ENCODE assay signal across 8 cellular contexts in genomic region chr14:58244556-58245387, GRCh38. TPM values are rescaled to one million over a fixed set of nuclear protein-coding genes. Genes with fewer than 3 reads are reported as not detected.
DNase-seq lines count a peak whose midpoint lies in the region; ATAC-seq and TF ChIP-seq lines count a peak whose summit lies in the region.

Gene PSMA3 (plus strand): TSS chr14:58244843. CDS start chr14:58244921, 78 bp downstream.

- H3K4me3 ChIP-seq in RWPE2 (ENCODE audit: severe bottlenecking) (peak within 1 kb of the TSS; percentile 72), fibroblast of lung (replicated peaks in 1 of 4; ENCODE audit: control extremely low read depth in 1 of 4, insufficient read depth in 1 of 4, low read depth in 3 of 4, low read length in 4 of 4) (peak within 1 kb of the TSS; percentile 84 to 100 (median 98))
- peak within 1 kb of the TSS; percentile 100 for H3K4me3 ChIP-seq in naive thymus-derived CD4-positive, alpha-beta T cell (ENCODE audit: low read length)

- peak within 1 kb of the TSS; percentile 92 for H3K27ac ChIP-seq in RWPE2 (ENCODE audit: poor library complexity, severe bottlenecking)
- peak within 1 kb of the TSS; percentile 97 for H3K27ac ChIP-seq in fibroblast of lung (ENCODE audit: insufficient read depth, low read length)
- peak within 1 kb of the TSS; percentile 86 for H3K27ac ChIP-seq in naive thymus-derived CD4-positive, alpha-beta T cell (ENCODE audit: low read depth, low read length)

- peak within 1 kb of the TSS; percentile 94 for H3K4me3 Mint-ChIP-seq in activated T-helper 2 cell treated with anti-CD3 and anti-CD28 coated beads, Interferon-gamma antibody, Interleukin-2, Interleukin-4, amounts not matched to agents 10 μg/mL and 5 μg/mL and 100 μg/mL, durations not matched to agents 14 hours and 24 hours and 36 hours (ENCODE audit: low read depth)
- H3K4me3 Mint-ChIP-seq in naive thymus-derived CD4-positive, alpha-beta T cell: peak within 1 kb of the TSS; percentile 89 to 99 (median 96)
- peak within 1 kb of the TSS; percentile 96 to 97 for H3K4me3 Mint-ChIP-seq in stimulated activated naive B cell treated with anti-CD40 and anti-IgM and Interleukin-4, amounts not matched to agents 10 μg/mL and 1 μg/mL and 100 μg/mL, for 72 hours

- ATAC-seq in RWPE2 (ENCODE audit: low read depth): peak; percentile 93
- ATAC-seq in naive thymus-derived CD4-positive, alpha-beta T cell: peak; percentile 96
- peak; percentile 93 to 95 for ATAC-seq in stimulated activated naive B cell treated with anti-CD40 and anti-IgM and Interleukin-4, amounts not matched to agents 10 μg/mL and 1 μg/mL and 100 μg/mL, for 72 hours (replicated peaks)

- H3K36me3 ChIP-seq in RWPE2 (ENCODE audit: low read depth) (peaks cover 29% of the 10 kb centered on the region), fibroblast of lung (ENCODE audit: control insufficient read depth, insufficient read depth, low read length) (no peaks in the 10 kb centered on the region)
- H3K36me3 ChIP-seq in naive thymus-derived CD4-positive, alpha-beta T cell (ENCODE audit: control insufficient read depth in 2 of 3, insufficient read depth in 3 of 3, low read length in 3 of 3): peaks cover 0 to 9% (median 0%) of the 10 kb centered on the region in 3 experiments

- POLR2A ChIA-PET in naive thymus-derived CD4-positive, alpha-beta T cell (lab: Charles Lee): interaction anchor here (0.7 to 4.2 kb wide), 18 partner anchors 10 to 1285 kb away, joined by 3 to 63 read pairs (median 4); partner anchors contain the start of genes ACTR10, ARID4A, KIAA0586 and TIMM9

- H3K9ac ChIP-seq in fibroblast of lung (ENCODE audit: insufficient read depth, low read length): peak within 1 kb of the TSS; percentile 95

- peak within 1 kb of the TSS; percentile 96 for H3K27ac Mint-ChIP-seq in activated T-helper 2 cell treated with anti-CD3 and anti-CD28 coated beads, Interferon-gamma antibody, Interleukin-2, Interleukin-4, amounts not matched to agents 10 μg/mL and 5 μg/mL and 100 μg/mL, durations not matched to agents 14 hours and 24 hours and 36 hours
- H3K27ac Mint-ChIP-seq in naive thymus-derived CD4-positive, alpha-beta T cell: peak within 1 kb of the TSS; percentile 97 to 99 (median 98)
- peak within 1 kb of the TSS; percentile 99 for H3K27ac Mint-ChIP-seq in stimulated activated naive B cell treated with anti-CD40 and anti-IgM and Interleukin-4, amounts not matched to agents 10 μg/mL and 1 μg/mL and 100 μg/mL, for 72 hours

- intact Hi-C loops in activated T-helper 2 cell treated with anti-CD3 and anti-CD28 coated beads, Interferon-gamma antibody, Interleukin-2, Interleukin-4, amounts not matched to agents 10 μg/mL and 5 μg/mL and 100 μg/mL, durations not matched to agents 14 hours and 24 hours and 36 hours (cut with micrococcal nuclease): loop anchor here (1.0 to 10.0 kb wide), 5 partner anchors 36 to 183 kb away; partner anchors contain the start of genes ACTR10, ARID4A, KIAA0586 and TIMM9
- intact Hi-C loops in naive thymus-derived CD4-positive, alpha-beta T cell (cut with micrococcal nuclease): loop anchor here (1.0 to 10.0 kb wide), 15 partner anchors 38 to 1667 kb away; partner anchors contain the start of genes AP5M1 (in 2 of the 2), ARID4A (in 2 of the 2), DAAM1 (in 2 of the 2) and EXOC5 (in 2 of the 2)

- peak; percentile 98 for DNase-seq in EH (ENCODE audit: low read depth)
- peak; percentile 96 for DNase-seq in H4 (ENCODE audit: low spot score)
- DNase-seq in LoVo (ENCODE audit: low spot score): peak; percentile 97
- DNase-seq in RWPE2 (ENCODE audit: low spot score): peak; percentile 99
- DNase-seq in activated T-helper 2 cell treated with anti-CD3 and anti-CD28 coated beads, Interferon-gamma antibody, Interleukin-2, Interleukin-4, amounts not matched to agents 10 μg/mL and 5 μg/mL and 100 μg/mL, durations not matched to agents 14 hours and 24 hours and 36 hours (ENCODE audit: low spot score): peak; percentile 98
- peak; percentile 96 for DNase-seq in fibroblast of lung (ENCODE audit: low read depth in 2 of 2)
- DNase-seq in naive thymus-derived CD4-positive, alpha-beta T cell: peak; percentile 95 to 98 (median 98)
- peak; percentile 97 for DNase-seq in stimulated activated naive B cell treated with anti-CD40 and anti-IgM and Interleukin-4, amounts not matched to agents 10 μg/mL and 1 μg/mL and 100 μg/mL, for 72 hours

- peaks cover 39% of the 10 kb centered on the region for H3K4me1 Mint-ChIP-seq in activated T-helper 2 cell treated with anti-CD3 and anti-CD28 coated beads, Interferon-gamma antibody, Interleukin-2, Interleukin-4, amounts not matched to agents 10 μg/mL and 5 μg/mL and 100 μg/mL, durations not matched to agents 14 hours and 24 hours and 36 hours (ENCODE audit: low read depth)
- H3K4me1 Mint-ChIP-seq in naive thymus-derived CD4-positive, alpha-beta T cell: peaks cover 27 to 61% (median 52%) of the 10 kb centered on the region in 7 donors
- peaks cover 15 to 29% of the 10 kb centered on the region in 2 donors for H3K4me1 Mint-ChIP-seq in stimulated activated naive B cell treated with anti-CD40 and anti-IgM and Interleukin-4, amounts not matched to agents 10 μg/mL and 1 μg/mL and 100 μg/mL, for 72 hours

- no peaks in the 10 kb centered on the region for H3K9me3 Mint-ChIP-seq in activated T-helper 2 cell treated with anti-CD3 and anti-CD28 coated beads, Interferon-gamma antibody, Interleukin-2, Interleukin-4, amounts not matched to agents 10 μg/mL and 5 μg/mL and 100 μg/mL, durations not matched to agents 14 hours and 24 hours and 36 hours
- H3K9me3 Mint-ChIP-seq in naive thymus-derived CD4-positive, alpha-beta T cell: peaks cover 0 to 9% (median 0%) of the 10 kb centered on the region in 11 donors
- H3K9me3 Mint-ChIP-seq in stimulated activated naive B cell treated with anti-CD40 and anti-IgM and Interleukin-4, amounts not matched to agents 10 μg/mL and 1 μg/mL and 100 μg/mL, for 72 hours: no peaks in the 10 kb centered on the region

- CTCF ChIA-PET in naive thymus-derived CD4-positive, alpha-beta T cell (lab: Charles Lee): interaction anchor here (0.5 to 1.0 kb wide), 4 partner anchors 32 to 976 kb away, joined by 3 to 5 read pairs (median 4); partner anchors contain the start of genes AP5M1 and EXOC5

- peaks cover 31% of the 10 kb centered on the region for H3K36me3 Mint-ChIP-seq in activated T-helper 2 cell treated with anti-CD3 and anti-CD28 coated beads, Interferon-gamma antibody, Interleukin-2, Interleukin-4, amounts not matched to agents 10 μg/mL and 5 μg/mL and 100 μg/mL, durations not matched to agents 14 hours and 24 hours and 36 hours (ENCODE audit: low read depth)
- peaks cover 0 to 17% (median 8%) of the 10 kb centered on the region in 5 donors for H3K36me3 Mint-ChIP-seq in naive thymus-derived CD4-positive, alpha-beta T cell
- H3K36me3 Mint-ChIP-seq in stimulated activated naive B cell treated with anti-CD40 and anti-IgM and Interleukin-4, amounts not matched to agents 10 μg/mL and 1 μg/mL and 100 μg/mL, for 72 hours: peaks cover 5 to 17% of the 10 kb centered on the region in 2 donors

- H3K4me1 ChIP-seq in RWPE2 (ENCODE audit: insufficient read depth, poor library complexity, severe bottlenecking) (peaks cover 22% of the 10 kb centered on the region), fibroblast of lung (ENCODE audit: control insufficient read depth, extremely low read depth, insufficient read depth, low read length) (no peaks in the 10 kb centered on the region)
- peaks cover 23 to 26% of the 10 kb centered on the region in 2 donors for H3K4me1 ChIP-seq in naive thymus-derived CD4-positive, alpha-beta T cell (ENCODE audit: control insufficient read depth in 2 of 2, insufficient read depth in 2 of 2, low read length in 2 of 2)

- peak within 1 kb of the TSS; percentile 90 for H3K4me2 ChIP-seq in fibroblast of lung (ENCODE audit: extremely low read depth, insufficient read depth, low read length)

- peak within 1 kb of the TSS; percentile 81 for H2AFZ ChIP-seq in fibroblast of lung (ENCODE audit: low read length)

- no peak for TF ChIP-seq CTCF in RWPE2 (IDR thresholded peaks at IDR 0.05; ENCODE audit: poor library complexity, severe bottlenecking)
- TF ChIP-seq CTCF in fibroblast of lung (conservative IDR thresholded peaks at IDR 0.05 in 1 of 2, IDR thresholded peaks at IDR 0.05 in 1 of 2; ENCODE audit: low read depth in 1 of 2, low read length in 2 of 2): no peak

- H3K79me2 ChIP-seq in fibroblast of lung (ENCODE audit: control insufficient read depth, insufficient read depth, low read length): peaks cover 51% of the 10 kb centered on the region

- no peaks in the 10 kb centered on the region for H3K27me3 Mint-ChIP-seq in activated T-helper 2 cell treated with anti-CD3 and anti-CD28 coated beads, Interferon-gamma antibody, Interleukin-2, Interleukin-4, amounts not matched to agents 10 μg/mL and 5 μg/mL and 100 μg/mL, durations not matched to agents 14 hours and 24 hours and 36 hours (ENCODE audit: low read depth)
- H3K27me3 Mint-ChIP-seq in naive thymus-derived CD4-positive, alpha-beta T cell: peaks cover 0 to 1% (median 0%) of the 10 kb centered on the region in 5 donors
- H3K27me3 Mint-ChIP-seq in stimulated activated naive B cell treated with anti-CD40 and anti-IgM and Interleukin-4, amounts not matched to agents 10 μg/mL and 1 μg/mL and 100 μg/mL, for 72 hours: no peaks in the 10 kb centered on the region

- H3K9me3 ChIP-seq in RWPE2 (ENCODE audit: severe bottlenecking) (no peaks in the 10 kb centered on the region), fibroblast of lung (ENCODE audit: control insufficient read depth, insufficient read depth, low read depth, low read length) (no peaks in the 10 kb centered on the region)
- no peaks in the 10 kb centered on the region for H3K9me3 ChIP-seq in naive thymus-derived CD4-positive, alpha-beta T cell (ENCODE audit: control insufficient read depth in 2 of 3, low read length in 3 of 3)

- no peaks in the 10 kb centered on the region for H4K20me1 ChIP-seq in fibroblast of lung (ENCODE audit: control insufficient read depth, extremely low read depth, insufficient read depth, low read length)

- no peaks in the 10 kb centered on the region for H3K27me3 ChIP-seq in RWPE2 (ENCODE audit: insufficient read depth, poor library complexity, severe bottlenecking)
- H3K27me3 ChIP-seq in fibroblast of lung (ENCODE audit: control insufficient read depth, insufficient read depth, low read length): no peaks in the 10 kb centered on the region
- no peaks in the 10 kb centered on the region for H3K27me3 ChIP-seq in naive thymus-derived CD4-positive, alpha-beta T cell (ENCODE audit: control insufficient read depth in 2 of 2, insufficient read depth in 2 of 2, low read length in 2 of 2)

RNA-seq across cellular contexts. Expression of gene PSMA3, which starts in this region (rescaled TPM):
- total RNA-seq in H4 (2014; rRNA removed; shearing (Covaris generic)): 184 and 292 TPM in 2 replicates
- total RNA-seq in activated T-helper 2 cell treated with anti-CD3 and anti-CD28 coated beads, Interferon-gamma antibody, Interleukin-2, Interleukin-4, amounts not matched to agents 10 μg/mL and 5 μg/mL and 100 μg/mL, durations not matched to agents 14 hours and 24 hours and 36 hours: 407 and 425 TPM in 2 replicates
- 80.1 and 81.4 TPM in 2 replicates for total RNA-seq in fibroblast of lung
- polyA plus RNA-seq in fibroblast of lung: 279 and 299 TPM in 2 replicates
- 166 and 184 TPM in 2 replicates for polyA plus RNA-seq in fibroblast of lung (2012)
- 62.1 and 65.7 TPM in 2 replicates for polyA minus RNA-seq in fibroblast of lung (ENCODE audit: low replicate concordance)
- 100 to 1,000 TPM in 2 of 5 experiments, 10 to 100 TPM in 3; 76.5 to 357 (median 97.1) TPM for total RNA-seq in naive thymus-derived CD4-positive, alpha-beta T cell
- polyA plus RNA-seq in naive thymus-derived CD4-positive, alpha-beta T cell: 100 to 1,000 TPM; 161 to 163 TPM

Comparison
In these comparisons a context has a peak if more than half of its experiments do, and no peak if none do; other contexts are left out.
1. Peak in every context shown above with its lines: DNase-seq, ATAC-seq, H3K4me3 ChIP-seq and H3K27ac ChIP-seq.